ENCODE assay signal across 31 cellular contexts in genomic region chr21:14064296-14064645, GRCh38.
DNase-seq lines count a peak whose midpoint lies in the region; ATAC-seq, FAIRE-seq and TF ChIP-seq lines count a peak whose summit lies in the region.
"Had no signal": no experiment of that assay in that cellular context is flagged by ENCODE, and none has a peak within 500 bp of the region (broad histone marks: within the 10 kb centered on the region; RNA-seq: fewer than 3 reads in every experiment).

No MANE protein-coding gene starts in this region.

- H3K36me3 ChIP-seq in SK-N-SH (replicated peaks in 1 of 2; ENCODE audit: control insufficient read depth in 1 of 2, insufficient read depth in 2 of 2, low read length in 1 of 2) = no peaks in the 10 kb centered on the region
- no peaks in the 10 kb centered on the region for H3K36me3 ChIP-seq in kidney (ENCODE audit: control insufficient read depth in 1 of 2, insufficient read depth in 2 of 2, low read length in 2 of 2)
- no peaks in the 10 kb centered on the region for H3K36me3 ChIP-seq in uterus
- no peaks in the 10 kb centered on the region for H3K36me3 ChIP-seq in Peyer's patch
- H3K36me3 ChIP-seq: ascending aorta, HAP-1, prostate gland had no signal

- FAIRE-seq in kidney (lab: Jason Lieb, UNC) = no peak
- FAIRE-seq: TTC549 had no signal

- peak; percentile 54 for ATAC-seq in CD4-positive, alpha-beta T cell (ENCODE audit: poor library complexity)
- ATAC-seq: gastroesophageal sphincter; left lobe of liver; Right ventricle myocardium inferior; stimulated activated naive CD8-positive, alpha-beta T cell treated with anti-CD3 and anti-CD28 coated beads, Interleukin-15, Interleukin-2, amounts not matched to agents 100 U/mL and 50 U/mL, for 24 hours had no signal

- H3F3A ChIP-seq in SK-N-SH (replicated peaks; ENCODE audit: insufficient read depth) = no peaks in the 10 kb centered on the region

- H4K20me1 ChIP-seq in SK-N-SH (ENCODE audit: insufficient read depth) = no peaks in the 10 kb centered on the region

- no peak for DNase-seq in CD4-positive, alpha-beta T cell
- DNase-seq in GM13977 (ENCODE audit: low spot score) (peak; percentile 7), SK-N-SH (no peak), kidney (peak; percentile 64), foreskin fibroblast (no peak), uterus (no peak), Peyer's patch (no peak)
- DNase-seq: activated naive CD4-positive, alpha-beta T cell treated with Interleukin-2 at 50 U/mL for 16 hours; activated T-cell treated with anti-CD3 and anti-CD28 coated beads for 4 hours; AML-193; cerebellar nuclear complex; COR-L47; DND-41; effector CD4-positive, alpha-beta T cell; NCI-H1092 treated with DMSO at 0.1 percent for 48 hours; NCI-H2081; NCI-H510A; stimulated activated CD4-positive, alpha-beta T cell treated with anti-CD3 and anti-CD28 coated beads, Interleukin-4, amount 100 ng/mL, for 1 hour; stimulated activated naive CD8-positive, alpha-beta T cell treated with anti-CD3 and anti-CD28 coated beads, Interleukin-15, Interleukin-2, amounts not matched to agents 100 U/mL and 50 U/mL, for 24 hours had no signal

- H3K9me3 ChIP-seq in CD4-positive, alpha-beta T cell (ENCODE audit: control insufficient read depth, low read length) = no peaks in the 10 kb centered on the region
- H3K9me3 ChIP-seq in SK-N-SH (no peaks in the 10 kb centered on the region), kidney (ENCODE audit: control insufficient read depth in 1 of 2, low read length in 2 of 2) (no peaks in the 10 kb centered on the region), uterus (no peaks in the 10 kb centered on the region), Peyer's patch (no peaks in the 10 kb centered on the region)
- H3K9me3 ChIP-seq: ascending aorta, esophagus muscularis mucosa, HAP-1, prostate gland had no signal

- H3K27me3 ChIP-seq in CD4-positive, alpha-beta T cell (ENCODE audit: control insufficient read depth, insufficient read depth, low read length) = no peaks in the 10 kb centered on the region
- H3K27me3 ChIP-seq in SK-N-SH (ENCODE audit: insufficient read depth) = no peaks in the 10 kb centered on the region
- no peaks in the 10 kb centered on the region for H3K27me3 ChIP-seq in uterus
- H3K27me3 ChIP-seq in Peyer's patch = no peaks in the 10 kb centered on the region
- H3K27me3 ChIP-seq: ascending aorta, esophagus muscularis mucosa, gastroesophageal sphincter, tibial nerve had no signal

- 40% methylated on average over 10 of the region's 29 CpGs for WGBS in SK-N-SH (ENCODE audit: low lambda C conversion rate)

- H3K4me1 ChIP-seq in SK-N-SH (ENCODE audit: control insufficient read depth in 1 of 2, insufficient read depth in 2 of 2, low read depth in 1 of 2, low read length in 1 of 2) (no peaks in the 10 kb centered on the region), kidney (ENCODE audit: control insufficient read depth in 1 of 2, insufficient read depth in 1 of 2, low read depth in 1 of 2, low read length in 2 of 2) (no peaks in the 10 kb centered on the region), uterus (no peaks in the 10 kb centered on the region), Peyer's patch (no peaks in the 10 kb centered on the region)
- H3K4me1 ChIP-seq: ascending aorta, esophagus muscularis mucosa, gastroesophageal sphincter, HAP-1, prostate gland, tibial nerve had no signal

- no peak overlapping the region for H3K27ac Mint-ChIP-seq in CD4-positive, alpha-beta T cell
- H3K27ac Mint-ChIP-seq: T-cell had no signal

- intact Hi-C loops in CD4-positive, alpha-beta T cell (cut with DNase I, micrococcal nuclease) = no loop called here
- intact Hi-C loops in kidney (cut with DNase I) (no loop called here), uterus (cut with DNase I; ENCODE audit: low total_unique reads) (no loop called here)

- no peaks in the 10 kb centered on the region for H3K27me3 Mint-ChIP-seq in CD4-positive, alpha-beta T cell
- H3K27me3 Mint-ChIP-seq: T-cell had no signal

- H3K36me3 Mint-ChIP-seq in CD4-positive, alpha-beta T cell (ENCODE audit: low read depth) = no peaks in the 10 kb centered on the region
- H3K36me3 Mint-ChIP-seq: T-cell had no signal

- TF ChIP-seq RAD21 in SK-N-SH (IDR thresholded peaks at IDR 0.05; ENCODE audit: low read length) = no peak

- H3K4me2 ChIP-seq in SK-N-SH = peak overlapping the region; percentile 69; the same call in 1 of the 2 replicates
- H3K4me2 ChIP-seq: smooth muscle cell had no signal

- H3K27ac ChIP-seq in CD4-positive, alpha-beta T cell (ENCODE audit: low read depth, low read length) = no peak overlapping the region
- H3K27ac ChIP-seq in SK-N-SH (ENCODE audit: low read depth in 2 of 2, low read length in 1 of 2) (no peak overlapping the region), kidney (ENCODE audit: low read depth in 2 of 2, low read length in 2 of 2) (no peak overlapping the region), uterus (no peak overlapping the region), Peyer's patch (no peak overlapping the region)
- H3K27ac ChIP-seq: ascending aorta, esophagus muscularis mucosa, gastroesophageal sphincter, prostate gland, tibial nerve had no signal

- H3K9me2 ChIP-seq in SK-N-SH = no peaks in the 10 kb centered on the region

- TF ChIP-seq POLR2A in uterus (IDR thresholded peaks at IDR 0.05) = no peak
- no peak for TF ChIP-seq POLR2A in Peyer's patch (IDR thresholded peaks at IDR 0.05)

- CTCF ChIA-PET in CD4-positive, alpha-beta T cell (lab: Charles Lee) = no interaction called here
- CTCF ChIA-PET in SK-N-SH (lab: Yijun Ruan, JAX) = no interaction called here

- peaks cover 6% of the 10 kb centered on the region for H3K4me1 Mint-ChIP-seq in CD4-positive, alpha-beta T cell (ENCODE audit: low read depth)
- H3K4me1 Mint-ChIP-seq: neural crest cell had no signal

- no peaks in the 10 kb centered on the region for H3K9me3 Mint-ChIP-seq in CD4-positive, alpha-beta T cell
- H3K9me3 Mint-ChIP-seq: neural crest cell, T-cell had no signal

- H2AFZ ChIP-seq in SK-N-SH (ENCODE audit: low read depth) = peak overlapping the region; percentile 49; the same call in 1 of the 2 replicates

- TF ChIP-seq EP300 in SK-N-SH (IDR thresholded peaks at IDR 0.05; ENCODE audit: borderline replicate concordance in 1 of 2, low read depth in 1 of 2, low read length in 1 of 2) = no peak

- TF ChIP-seq CTCF in CD4-positive, alpha-beta T cell (IDR thresholded peaks at IDR 0.05) = no peak
- no peak for TF ChIP-seq CTCF in GM13977 (IDR thresholded peaks at IDR 0.05; ENCODE audit: extremely low read depth, insufficient read depth, missing control alignments)
- no peak for TF ChIP-seq CTCF in SK-N-SH (IDR thresholded peaks at IDR 0.05)
- no peak for TF ChIP-seq CTCF in kidney (IDR thresholded peaks at IDR 0.05; ENCODE audit: borderline replicate concordance, extremely low read depth, insufficient read depth)
- TF ChIP-seq CTCF in foreskin fibroblast (IDR thresholded peaks at IDR 0.05; ENCODE audit: low read depth, low read length) = no peak
- TF ChIP-seq CTCF in uterus (IDR thresholded peaks at IDR 0.05) = no peak
- no peak for TF ChIP-seq CTCF in Peyer's patch (IDR thresholded peaks at IDR 0.05)

- in situ Hi-C loops in GM13977 (cut with MboI; ENCODE audit: low pct_unique_long_range_greater_than_20kb, low sequenced_read_pairs, unreplicated experiment) = no loop called here

- no peaks in the 10 kb centered on the region for H3K79me2 ChIP-seq in SK-N-SH (ENCODE audit: insufficient read depth)

- H3K4me3 Mint-ChIP-seq in CD4-positive, alpha-beta T cell = peak overlapping the region; percentile 84
- H3K4me3 Mint-ChIP-seq: neural crest cell had no signal

- H3K9ac ChIP-seq in SK-N-SH = no peak overlapping the region; the same call in 1 of the 2 replicates
- peak overlapping the region in 1 of 2 donors; percentile 34 for H3K9ac ChIP-seq in kidney (ENCODE audit: low read length in 2 of 2)

- H3K4me3 ChIP-seq in SK-N-SH (ENCODE audit: low read depth in 2 of 2, low read length in 1 of 2) (peak overlapping the region; percentile 26 to 50; a peak in 3 of 4 replicates), kidney (ENCODE audit: low read length in 2 of 2) (peak overlapping the region in 1 of 2 donors; percentile 37), foreskin fibroblast (ENCODE audit: low read depth in 1 of 2, low read length in 2 of 2) (peak overlapping the region in 1 of 2 donors; percentile 61), uterus (no peak overlapping the region), Peyer's patch (no peak overlapping the region)
- H3K4me3 ChIP-seq: ascending aorta, esophagus muscularis mucosa, gastroesophageal sphincter, HAP-1, prostate gland, smooth muscle cell, tibial nerve had no signal

- POLR2A ChIA-PET in CD4-positive, alpha-beta T cell (lab: Charles Lee) = no interaction called here
- POLR2A ChIA-PET in SK-N-SH (lab: Yijun Ruan, JAX) = no interaction called here

TF ChIP-seq in SK-N-SH, 30 proteins besides CTCF, POLR2A, EP300 and RAD21 (continues in another document):
- TF ChIP-seq EZH2phosphoT487 (IDR thresholded peaks at IDR 0.05; ENCODE audit: borderline replicate concordance, low read depth) (no peak), USF2 (IDR thresholded peaks at IDR 0.05; ENCODE audit: borderline replicate concordance, low read depth, low read length) (no peak), GABPA (IDR thresholded peaks at IDR 0.05; ENCODE audit: low read depth) (no peak), YY1 (IDR thresholded peaks at IDR 0.05; ENCODE audit: low read depth) (no peak), FOXM1 (IDR thresholded peaks at IDR 0.05; ENCODE audit: low read depth) (no peak), RXRA (IDR thresholded peaks at IDR 0.05; ENCODE audit: borderline replicate concordance, low read depth) (no peak), TAF1 (IDR thresholded peaks at IDR 0.05; ENCODE audit: borderline replicate concordance, low read depth, low read length) (no peak), IRF3 (IDR thresholded peaks at IDR 0.05; ENCODE audit: low read depth, low read length) (no peak), RCOR1 (IDR thresholded peaks at IDR 0.05; ENCODE audit: low read length) (no peak), NRF1 (IDR thresholded peaks at IDR 0.05; ENCODE audit: low read depth, low read length) (no peak)

Comparison
In these comparisons a context has a peak if more than half of its experiments do, and no peak if none do; other contexts are left out.
1. DNase-seq: peak in GM13977 (single experiment) and kidney (single experiment); none in CD4-positive, alpha-beta T cell (0 of 10), SK-N-SH (single experiment), foreskin fibroblast (0 of 2), uterus (0 of 2) and Peyer's patch (0 of 3).
2. H3K4me3 ChIP-seq: peak in SK-N-SH (2 of 2); none in uterus (0 of 2) and Peyer's patch (0 of 4).